ENCODE assay signal across 12 cellular contexts in genomic region chr11:70443043-70444030, GRCh38. TPM values are rescaled to one million over a fixed set of nuclear protein-coding genes. Genes with fewer than 3 reads are reported as not detected.
"Had no signal": no experiment of that assay in that cellular context is flagged by ENCODE, and none has a peak within 500 bp of the region (broad histone marks: within the 10 kb centered on the region; RNA-seq: fewer than 3 reads in every experiment).

No MANE protein-coding gene starts in this region.

- ATAC-seq: activated CD8-positive, alpha-beta T cell treated with anti-CD3 and anti-CD28 coated beads, Interleukin-2, amount 10 ng/mL, durations not matched to agents 7 days and 5 days; activated naive CD8-positive, alpha-beta T cell treated with anti-CD3 and anti-CD28 coated beads, Interleukin-2, amount 50 U/mL, for 24 hours; gastroesophageal sphincter; left lung had no signal

- DNase-seq: activated CD4-positive, alpha-beta T cell treated with anti-CD3 and anti-CD28 coated beads for 48 hours; activated CD8-positive, alpha-beta memory T cell treated with anti-CD3 and anti-CD28 coated beads, Interleukin-2, amount 50 U/mL, for 48 hours; activated CD8-positive, alpha-beta T cell treated with anti-CD3 and anti-CD28 coated beads, Interleukin-2, amount 10 ng/mL, durations not matched to agents 7 days and 5 days; activated naive CD4-positive, alpha-beta T cell; activated naive CD8-positive, alpha-beta T cell treated with anti-CD3 and anti-CD28 coated beads, Interleukin-2, amount 50 U/mL, for 24 hours; effector CD4-positive, alpha-beta T cell; stimulated activated CD4-positive, alpha-beta T cell treated with anti-CD3 and anti-CD28 coated beads, Interleukin-12 subunit alpha, Interleukin-12 subunit beta, amount 100 ng/mL, for 4 hours; stimulated activated naive CD4-positive, alpha-beta T cell treated with Interleukin-2 at 50 U/mL for 16 hours had no signal

- H3K27ac ChIP-seq: gastroesophageal sphincter, left lung had no signal

- H3K4me3 ChIP-seq: gastroesophageal sphincter, left lung had no signal

- FAIRE-seq: colon, keratinocyte had no signal

- H3K4me1 ChIP-seq: gastroesophageal sphincter, left lung had no signal

RNA-seq across cellular contexts. Expression of gene CTTN, which starts 45.0 kb away (rescaled TPM):
- total RNA-seq: activated CD8-positive, alpha-beta T cell treated with anti-CD3 and anti-CD28 coated beads, Interleukin-2, amount 10 ng/mL, durations not matched to agents 7 days and 5 days had no signal
